Comparison of ENCODE assay signal across 1 cellular context in genomic region chr2:71832388-71832787, GRCh38.
TF ChIP-seq lines count a peak whose summit lies in the region.

No MANE protein-coding gene starts in this region.

TF ChIP-seq in SK-N-SH treated with all-trans-retinoic acid at 6 μM for 48 hours, 23 proteins besides CTCF, POLR2A, EP300 and RAD21 (continued from another document):
- no peak for TF ChIP-seq PATZ1 (CRISPR knock-in tag; IDR thresholded peaks at IDR 0.05; ENCODE audit: borderline replicate concordance)
- TF ChIP-seq ZNF565 (CRISPR knock-in tag; conservative IDR thresholded peaks at IDR 0.05; ENCODE audit: low read depth) = no peak
TF ChIP-seq in SK-N-SH treated with all-trans-retinoic acid at 6 μM for 48 hours: peak in this region for 0.
